8 cellular contexts compared by ENCODE assay signal in the genomic region with DNA sequence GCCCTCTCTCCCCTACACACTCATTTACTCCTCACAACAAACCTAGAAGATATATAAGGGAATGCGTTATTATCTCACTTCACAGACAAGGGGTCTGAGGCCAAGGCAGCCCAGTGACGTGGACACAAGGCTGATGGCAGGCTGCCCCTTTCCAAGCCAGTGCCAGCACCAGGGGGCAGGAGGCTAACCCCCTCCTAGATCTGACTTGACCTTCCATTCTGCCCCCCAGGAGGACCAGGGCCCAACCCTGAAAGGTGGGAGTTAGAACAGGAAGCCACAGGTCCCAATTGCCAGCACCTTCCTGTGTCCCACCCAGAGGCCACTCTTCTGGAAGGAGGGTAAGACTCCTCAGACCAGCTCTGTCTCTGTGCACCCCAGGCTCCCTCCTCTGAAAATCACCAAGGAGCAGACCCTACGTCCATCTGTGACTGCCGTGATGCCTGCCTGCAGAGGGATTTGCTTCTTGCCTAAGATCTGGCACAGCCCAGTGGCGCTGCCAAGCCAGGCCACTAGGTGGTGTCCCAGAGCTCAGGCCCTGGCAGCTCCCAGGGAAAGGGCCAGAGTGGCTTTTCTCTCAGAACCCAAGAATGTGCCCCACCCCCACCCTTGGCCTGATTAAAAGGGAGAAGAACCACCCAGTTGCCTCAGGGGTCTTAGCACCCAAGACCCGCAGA. TPM values are rescaled to one million over a fixed set of nuclear protein-coding genes. Genes with fewer than 3 reads are reported as not detected.
A peak's percentile ranks its signal among the peaks of the same experiment; 100 is the strongest.
DNase-seq lines count a peak whose midpoint lies in the region; ATAC-seq and TF ChIP-seq lines count a peak whose summit lies in the region.

No MANE protein-coding gene starts in this region.

- TSS peak; percentile 62 for BruUV-seq in PC-9 (replicated peaks; lab: Mats Ljungman, UMichigan)

- H2AFZ ChIP-seq in PC-9: peak overlapping the region; percentile 67; the same call in 1 of the 2 replicates

- H3K36me3 Mint-ChIP-seq in activated T-cell treated with anti-CD3 and anti-CD28 coated beads, Interleukin-2, amount 50 U/mL, for 72 hours (ENCODE audit: insufficient read depth in 2 of 2): no peaks in the 10 kb centered on the region
- no peaks in the 10 kb centered on the region for H3K36me3 Mint-ChIP-seq in naive B cell

- ATAC-seq in activated T-cell treated with anti-CD3 and anti-CD28 coated beads, Interleukin-2, amount 50 U/mL, for 72 hours (replicated peaks in 1 of 2): peak; percentile 76 to 79
- peak; percentile 86 to 93 for ATAC-seq in naive B cell (ENCODE audit: low read depth in 2 of 2)
- ATAC-seq in HG03460 (IDR thresholded peaks at IDR 0.05; ENCODE audit: unreplicated experiment): no peak

- no peak for TF ChIP-seq POLR2A in esophagus squamous epithelium (IDR thresholded peaks at IDR 0.05)

- H4K20me1 ChIP-seq in DOHH2 (ENCODE audit: control insufficient read depth, insufficient read depth, low read depth, low read length) (peaks cover 5% of the 10 kb centered on the region; the same call in 1 of the 2 replicates), PC-9 (ENCODE audit: insufficient read depth) (no peaks in the 10 kb centered on the region)

- H3K27me3 Mint-ChIP-seq in activated T-cell treated with anti-CD3 and anti-CD28 coated beads, Interleukin-2, amount 50 U/mL, for 72 hours (ENCODE audit: low read depth): peaks cover 6% of the 10 kb centered on the region
- H3K27me3 Mint-ChIP-seq in naive B cell: peaks cover 31 to 55% (median 41%) of the 10 kb centered on the region in 3 donors

- H3K4me1 Mint-ChIP-seq in activated T-cell treated with anti-CD3 and anti-CD28 coated beads, Interleukin-2, amount 50 U/mL, for 72 hours (ENCODE audit: low read depth): no peaks in the 10 kb centered on the region
- H3K4me1 Mint-ChIP-seq in naive B cell: peaks cover 4 to 9% (median 7%) of the 10 kb centered on the region in 3 donors

- H3K4me3 Mint-ChIP-seq in activated T-cell treated with anti-CD3 and anti-CD28 coated beads, Interleukin-2, amount 50 U/mL, for 72 hours: no peak overlapping the region
- no peak overlapping the region for H3K4me3 Mint-ChIP-seq in naive B cell

- H3K4me2 ChIP-seq in DOHH2 (ENCODE audit: low read length) (no peak overlapping the region), PC-9 (peak overlapping the region; percentile 85)

- 48% methylated on average over 4 of the region's 6 CpGs; no CpG with 5 or more reads in 1 of the 2 donors for WGBS in esophagus squamous epithelium, 2 donors

- no peak overlapping the region for H3K27ac ChIP-seq in DOHH2 (ENCODE audit: low read depth, low read length)
- peak overlapping the region; percentile 90 for H3K27ac ChIP-seq in PC-9
- peak overlapping the region; percentile 85 to 96 (median 94) for H3K27ac ChIP-seq in esophagus squamous epithelium

- H3K9me3 Mint-ChIP-seq in activated T-cell treated with anti-CD3 and anti-CD28 coated beads, Interleukin-2, amount 50 U/mL, for 72 hours: no peaks in the 10 kb centered on the region
- no peaks in the 10 kb centered on the region for H3K9me3 Mint-ChIP-seq in naive B cell

- H3K9me3 ChIP-seq in DOHH2 (ENCODE audit: control insufficient read depth, insufficient read depth, low read length) (no peaks in the 10 kb centered on the region), PC-9 (ENCODE audit: insufficient read depth, low read depth) (no peaks in the 10 kb centered on the region), esophagus squamous epithelium (no peaks in the 10 kb centered on the region)

- H3K36me3 ChIP-seq in DOHH2 (ENCODE audit: control insufficient read depth, low read length): no peaks in the 10 kb centered on the region
- no peaks in the 10 kb centered on the region for H3K36me3 ChIP-seq in PC-9 (ENCODE audit: low read depth)
- H3K36me3 ChIP-seq in esophagus squamous epithelium: no peaks in the 10 kb centered on the region

- H3K4me1 ChIP-seq in DOHH2 (ENCODE audit: control insufficient read depth, low read length): no peaks in the 10 kb centered on the region
- H3K4me1 ChIP-seq in PC-9 (replicated peaks; ENCODE audit: insufficient read depth): peaks cover 37% of the 10 kb centered on the region
- peaks cover 53 to 89% (median 71%) of the 10 kb centered on the region in 3 donors for H3K4me1 ChIP-seq in esophagus squamous epithelium

- no peak overlapping the region for H3K4me3 ChIP-seq in DOHH2 (ENCODE audit: low read length)
- H3K4me3 ChIP-seq in PC-9: peak overlapping the region; percentile 41; the same call in 1 of the 2 replicates
- H3K4me3 ChIP-seq in esophagus squamous epithelium: peak overlapping the region in 1 of 4 donors; percentile 45

- CTCF ChIA-PET in PC-9 (lab: Charles Lee): interaction anchor here (0.6 to 1.8 kb wide), 8 partner anchors 11 to 114 kb away, joined by 3 to 7 read pairs (median 4); no protein-coding TSS in a partner anchor

- peaks cover 38% of the 10 kb centered on the region for H3K27me3 ChIP-seq in DOHH2 (ENCODE audit: control insufficient read depth, low read length)
- H3K27me3 ChIP-seq in PC-9 (ENCODE audit: insufficient read depth, low read depth): no peaks in the 10 kb centered on the region
- no peaks in the 10 kb centered on the region for H3K27me3 ChIP-seq in esophagus squamous epithelium

- POLR2A ChIA-PET in PC-9 (lab: Charles Lee; ENCODE audit: unreplicated experiment): interaction anchor here (0.6 to 1.6 kb wide), 4 partner anchors 11 to 115 kb away, joined by 3 to 7 read pairs (median 4); a partner anchor contains a TSS

- no peaks in the 10 kb centered on the region for H3K79me2 ChIP-seq in DOHH2 (ENCODE audit: control insufficient read depth, low read length)
- peaks cover 19% of the 10 kb centered on the region; the same call in 1 of the 2 replicates for H3K79me2 ChIP-seq in PC-9 (ENCODE audit: low read depth)

- intact Hi-C loops in PC-9 (cut with micrococcal nuclease; ENCODE audit: unreplicated experiment) (no loop called here), esophagus squamous epithelium (cut with DNase I) (loop anchor here (10.0 kb wide), 2 partner anchors 53 to 93 kb away; a partner anchor contains a TSS)

- no peaks in the 10 kb centered on the region for H3K9me2 ChIP-seq in DOHH2 (replicated peaks; ENCODE audit: control insufficient read depth, low read length)
- H3K9me2 ChIP-seq in PC-9 (ENCODE audit: insufficient read depth): no peaks in the 10 kb centered on the region

- H3F3A ChIP-seq in DOHH2 (ENCODE audit: control insufficient read depth, insufficient read depth): no peaks in the 10 kb centered on the region
- peaks cover 32% of the 10 kb centered on the region for H3F3A ChIP-seq in PC-9 (ENCODE audit: insufficient read depth, low read depth)

- no peak overlapping the region for H3K27ac Mint-ChIP-seq in activated T-cell treated with anti-CD3 and anti-CD28 coated beads, Interleukin-2, amount 50 U/mL, for 72 hours
- H3K27ac Mint-ChIP-seq in naive B cell: peak overlapping the region in 2 of 6 donors; percentile 30 to 40

- DNase-seq in HT1080 (ENCODE audit: low read depth): peak; percentile 82
- DNase-seq in PC-9: peak in 1 of 2 experiments; percentile 88
- DNase-seq in activated T-cell treated with anti-CD3 and anti-CD28 coated beads, Interleukin-2, amount 50 U/mL, for 72 hours: peak; percentile 80 to 84
- DNase-seq in esophagus squamous epithelium (lab: John Stamatoyannopoulos, UW): peak; percentile 33
- DNase-seq in naive B cell: peak; percentile 69
- DNase-seq in stimulated activated CD8-positive, alpha-beta memory T cell treated with anti-CD3 and anti-CD28 coated beads, Interleukin-7, amount 100 ng/mL, for 1 hour (ENCODE audit: low read depth in 2 of 2): peak; percentile 49 to 68

- peak; percentile 98 for TF ChIP-seq CTCF in DOHH2 (IDR thresholded peaks at IDR 0.05; ENCODE audit: low read depth, low read length, poor library complexity, severe bottlenecking)
- peak; percentile 100 for TF ChIP-seq CTCF in PC-9 (conservative IDR thresholded peaks at IDR 0.05)
- TF ChIP-seq CTCF in esophagus squamous epithelium (IDR thresholded peaks at IDR 0.05): peak; percentile 95 to 99 (median 98)

RNA-seq across cellular contexts. Expression of a gene that starts 42.4 kb away (rescaled TPM):
- 129 and 133 TPM in 2 replicates for total RNA-seq in HT1080 (2014; rRNA removed; shearing (Covaris generic))
- 77.9 and 97.4 TPM in 2 replicates for polyA plus RNA-seq in HT1080 (2015; cell fraction: cytosol; rRNA removed)
- polyA plus RNA-seq in HT1080 (2015; cell fraction: nucleus; rRNA removed): 52.3 and 66.8 TPM in 2 replicates
- total RNA-seq in PC-9 (2021) (49.7 and 50.3 TPM in 2 replicates), esophagus squamous epithelium (10 to 100 TPM in 3 of 4 donors, 1 to 10 TPM in 1; 9.9 to 25.2 (median 20.8) TPM)
- 10 to 100 TPM; 43.4 to 52.7 TPM for total RNA-seq in activated T-cell treated with anti-CD3 and anti-CD28 coated beads, Interleukin-2, amount 50 U/mL, for 72 hours
- 10 to 100 TPM; 26.3 to 48.7 (median 33.0) TPM for polyA plus RNA-seq in naive B cell (ENCODE audit: low read depth in 6 of 6)
